1 cellular context compared by ENCODE assay signal in genomic region chr3:188707396-188708288, GRCh38.
TF ChIP-seq lines count a peak whose summit lies in the region.

No MANE protein-coding gene starts in this region.

TF ChIP-seq in HepG2, 621 proteins besides CTCF, POLR2A, EP300 and RAD21 (continued from another document):
- no peak for TF ChIP-seq HOMEZ (CRISPR knock-in tag; IDR thresholded peaks at IDR 0.05; ENCODE audit: low read depth)
- no peak for TF ChIP-seq NFYB (CRISPR knock-in tag; IDR thresholded peaks at IDR 0.05)
- peak; percentile 22; the same call in 1 of the 2 replicates for TF ChIP-seq HNF4A (CRISPR knock-in tag; IDR thresholded peaks at IDR 0.05)
- TF ChIP-seq ZNF33B (CRISPR knock-in tag; IDR thresholded peaks at IDR 0.05), result no peak
- no peak for TF ChIP-seq DMTF1 (CRISPR knock-in tag; IDR thresholded peaks at IDR 0.05)
- no peak for TF ChIP-seq ZNF841 (CRISPR knock-in tag; IDR thresholded peaks at IDR 0.05; ENCODE audit: borderline replicate concordance)
- no peak for TF ChIP-seq RARG (CRISPR knock-in tag; IDR thresholded peaks at IDR 0.05; ENCODE audit: low read depth)
- TF ChIP-seq SRSF9 (IDR thresholded peaks at IDR 0.05; ENCODE audit: borderline replicate concordance, insufficient read depth, low read depth, low read length, poor library complexity, severe bottlenecking), result no peak
- TF ChIP-seq SRSF1 (optimal IDR thresholded peaks at IDR 0.05; ENCODE audit: low read depth, low read length), result no peak
- TF ChIP-seq SOX6 (IDR thresholded peaks at IDR 0.05), result no peak
- TF ChIP-seq SOX6 (CRISPR knock-in tag; IDR thresholded peaks at IDR 0.05), result no peak
- no peak for TF ChIP-seq BRCA1 (CRISPR knock-in tag; IDR thresholded peaks at IDR 0.05)
- TF ChIP-seq ZNF121 (CRISPR knock-in tag; IDR thresholded peaks at IDR 0.05), result no peak
- TF ChIP-seq RCOR2 (CRISPR knock-in tag; IDR thresholded peaks at IDR 0.05), result no peak
- TF ChIP-seq FOXA3 (CRISPR knock-in tag; IDR thresholded peaks at IDR 0.05), result peak; percentile 72
- no peak for TF ChIP-seq NFE2L2 (IDR thresholded peaks at IDR 0.05; ENCODE audit: low read length)
- TF ChIP-seq ZNF333 (CRISPR knock-in tag; IDR thresholded peaks at IDR 0.05; ENCODE audit: borderline replicate concordance), result no peak
- TF ChIP-seq ZNF800 (CRISPR knock-in tag; IDR thresholded peaks at IDR 0.05), result no peak
- TF ChIP-seq, protein P1, sequence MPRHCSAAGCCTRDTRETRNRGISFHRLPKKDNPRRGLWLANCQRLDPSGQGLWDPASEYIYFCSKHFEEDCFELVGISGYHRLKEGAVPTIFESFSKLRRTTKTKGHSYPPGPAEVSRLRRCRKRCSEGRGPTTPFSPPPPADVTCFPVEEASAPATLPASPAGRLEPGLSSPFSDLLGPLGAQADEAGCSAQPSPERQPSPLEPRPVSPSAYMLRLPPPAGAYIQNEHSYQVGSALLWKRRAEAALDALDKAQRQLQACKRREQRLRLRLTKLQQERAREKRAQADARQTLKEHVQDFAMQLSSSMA (CRISPR knock-in tag; IDR thresholded peaks at IDR 0.05), result no peak
- no peak for TF ChIP-seq FOXK1 (CRISPR knock-in tag; IDR thresholded peaks at IDR 0.05; ENCODE audit: borderline replicate concordance, low read depth)
- TF ChIP-seq HOXA7 (CRISPR knock-in tag; IDR thresholded peaks at IDR 0.05), result no peak
- TF ChIP-seq ELF3 (CRISPR knock-in tag; IDR thresholded peaks at IDR 0.05), result no peak
- peak; percentile 60 for TF ChIP-seq MAFF (IDR thresholded peaks at IDR 0.05; ENCODE audit: low read depth, low read length)
- no peak for TF ChIP-seq ZNF24 (IDR thresholded peaks at IDR 0.05)
- no peak for TF ChIP-seq SP5 (CRISPR knock-in tag; IDR thresholded peaks at IDR 0.05; ENCODE audit: borderline replicate concordance, low read depth)
- no peak for TF ChIP-seq ZNF704 (CRISPR knock-in tag; IDR thresholded peaks at IDR 0.05; ENCODE audit: borderline replicate concordance)
- no peak for TF ChIP-seq NR3C1 (CRISPR knock-in tag; IDR thresholded peaks at IDR 0.05)
- no peak for TF ChIP-seq MTF1 (CRISPR knock-in tag; IDR thresholded peaks at IDR 0.05)
- TF ChIP-seq GATAD2A (CRISPR knock-in tag; IDR thresholded peaks at IDR 0.05), result peak; percentile 30
- TF ChIP-seq ZNF367 (CRISPR knock-in tag; IDR thresholded peaks at IDR 0.05; ENCODE audit: borderline replicate concordance), result no peak
- TF ChIP-seq MAFK (conservative IDR thresholded peaks at IDR 0.05 in 1 of 2, IDR thresholded peaks at IDR 0.05 in 1 of 2; ENCODE audit: low read length in 2 of 2), result peak; percentile 26 to 58; a peak in 2 of 4 replicates
- no peak for TF ChIP-seq TEAD3 (CRISPR knock-in tag; optimal IDR thresholded peaks at IDR 0.05; ENCODE audit: borderline replicate concordance)
- TF ChIP-seq SAFB2 (CRISPR knock-in tag; IDR thresholded peaks at IDR 0.05; ENCODE audit: borderline replicate concordance, low read depth), result no peak
